Comparison of ENCODE assay signal across 16 cellular contexts in genomic region chr6:1584996-1585668, GRCh38. TPM values are rescaled to one million over a fixed set of nuclear protein-coding genes. Genes with fewer than 3 reads are reported as not detected.
"Had no signal": no experiment of that assay in that cellular context is flagged by ENCODE, and none has a peak within 500 bp of the region (broad histone marks: within the 10 kb centered on the region; RNA-seq: fewer than 3 reads in every experiment).

No MANE protein-coding gene starts in this region.

- H3K4me3 Mint-ChIP-seq: dendritic cell treated with granulocyte-macrophage colony-stimulating factor and Interleukin-4, amounts not matched to agents 40 ng/mL and 50 ng/mL, for 4 days; endodermal cell; naive thymus-derived CD4-positive, alpha-beta T cell; nephron progenitor cell had no signal

- DNase-seq: endodermal cell; erythroblast; foreskin melanocyte; hypothalamus; kidney glomerular epithelial cell; mammary epithelial cell; naive thymus-derived CD4-positive, alpha-beta T cell; nephron progenitor cell; posterior cingulate gyrus; right cardiac atrium; stimulated activated CD4-positive, alpha-beta T cell treated with anti-CD3 and anti-CD28 coated beads, Interleukin-2, amount 100 ng/mL, for 48 hours; stimulated activated naive CD4-positive, alpha-beta T cell treated with Interleukin-2 at 50 U/mL for 16 hours; trophoblast cell; uterus had no signal

- H3K36me3 Mint-ChIP-seq: naive thymus-derived CD4-positive, alpha-beta T cell had no signal

- H3K9me3 Mint-ChIP-seq: dendritic cell treated with granulocyte-macrophage colony-stimulating factor and Interleukin-4, amounts not matched to agents 40 ng/mL and 50 ng/mL, for 4 days; endodermal cell; naive thymus-derived CD4-positive, alpha-beta T cell had no signal

- ATAC-seq: heart left ventricle; naive thymus-derived CD4-positive, alpha-beta T cell had no signal

- H3K27ac Mint-ChIP-seq: dendritic cell treated with granulocyte-macrophage colony-stimulating factor and Interleukin-4, amounts not matched to agents 40 ng/mL and 50 ng/mL, for 4 days; endodermal cell; naive thymus-derived CD4-positive, alpha-beta T cell; nephron progenitor cell had no signal

RNA-seq across cellular contexts. Expression of gene FOXC1, which starts 24.6 kb away (rescaled TPM):
- total RNA-seq: naive thymus-derived CD4-positive, alpha-beta T cell had no signal
